ENCODE assay signal across 8 cellular contexts in genomic region chr4:87375719-87376291, GRCh38. TPM values are rescaled to one million over a fixed set of nuclear protein-coding genes. Genes with fewer than 3 reads are reported as not detected.
DNase-seq lines count a peak whose midpoint lies in the region; ATAC-seq, FAIRE-seq and TF ChIP-seq lines count a peak whose summit lies in the region.

No MANE protein-coding gene starts in this region.

- no peak for TF ChIP-seq EP300 in esophagus muscularis mucosa (IDR thresholded peaks at IDR 0.05)

- no peaks in the 10 kb centered on the region for H3K27me3 ChIP-seq in esophagus muscularis mucosa
- H3K27me3 ChIP-seq in naive thymus-derived CD4-positive, alpha-beta T cell (ENCODE audit: control insufficient read depth in 2 of 2, insufficient read depth in 2 of 2, low read length in 2 of 2), result no peaks in the 10 kb centered on the region

- POLR2A ChIA-PET in naive thymus-derived CD4-positive, alpha-beta T cell (lab: Charles Lee), result interaction anchor here (0.6 to 1.3 kb wide), 3 partner anchors 11 to 46 kb away, joined by 3 to 5 read pairs (median 3); partner anchors contain the start of genes HSD17B11 and NUDT9

- no peak overlapping the region for H3K4me3 Mint-ChIP-seq in naive thymus-derived CD4-positive, alpha-beta T cell

- intact Hi-C loops in esophagus muscularis mucosa (cut with DNase I), result loop anchor here (2.0 to 10.0 kb wide), 2 partner anchors 91 to 469 kb away; no protein-coding TSS in a partner anchor
- intact Hi-C loops in naive thymus-derived CD4-positive, alpha-beta T cell (cut with micrococcal nuclease), result loop anchor here (1.0 to 10.0 kb wide), 6 partner anchors 15 to 837 kb away; partner anchors contain the start of genes HSD17B11 (in 1 of the 2) and NUDT9 (in 1 of the 2)

- DNase-seq in NCI-H1092 treated with DMSO at 0.1 percent for 48 hours (lab: John Stamatoyannopoulos, UW) (peak; percentile 36), NCI-H1092 (lab: John Stamatoyannopoulos, UW) (no peak), RCC 7860 (ENCODE audit: low spot score) (peak; percentile 37), esophagus muscularis mucosa (ENCODE audit: extremely low spot score) (no peak), NCI-H524 treated with DMSO at 0.1 percent for 48 hours (lab: John Stamatoyannopoulos, UW) (no peak)
- peak in 4 of 9 donors; percentile 18 to 36 (median 24) for DNase-seq in naive thymus-derived CD4-positive, alpha-beta T cell
- DNase-seq in stimulated activated naive CD8-positive, alpha-beta T cell treated with anti-CD3 and anti-CD28 coated beads, Interleukin-15, Interleukin-2, amounts not matched to agents 100 U/mL and 50 U/mL, for 24 hours, result no peak

- peaks cover 0 to 9% (median 0%) of the 10 kb centered on the region in 7 donors for H3K4me1 Mint-ChIP-seq in naive thymus-derived CD4-positive, alpha-beta T cell

- peak overlapping the region in 2 of 4 donors; percentile 26 to 47 for H3K27ac ChIP-seq in esophagus muscularis mucosa (replicated peaks in 1 of 4)
- no peak overlapping the region for H3K27ac ChIP-seq in naive thymus-derived CD4-positive, alpha-beta T cell (ENCODE audit: low read depth, low read length)

- WGBS in esophagus muscularis mucosa, result 38% methylated on average over 4 of the region's 4 CpGs

- peaks cover 0 to 15% (median 8%) of the 10 kb centered on the region in 4 donors for H3K4me1 ChIP-seq in esophagus muscularis mucosa
- no peaks in the 10 kb centered on the region for H3K4me1 ChIP-seq in naive thymus-derived CD4-positive, alpha-beta T cell (ENCODE audit: control insufficient read depth in 2 of 2, insufficient read depth in 2 of 2, low read length in 2 of 2)

- peaks cover 0 to 2% (median 0%) of the 10 kb centered on the region in 11 donors for H3K9me3 Mint-ChIP-seq in naive thymus-derived CD4-positive, alpha-beta T cell

- no peaks in the 10 kb centered on the region for H3K9me3 ChIP-seq in esophagus muscularis mucosa
- no peaks in the 10 kb centered on the region for H3K9me3 ChIP-seq in naive thymus-derived CD4-positive, alpha-beta T cell (ENCODE audit: control insufficient read depth in 2 of 3, low read length in 3 of 3)

- peak; percentile 71 for ATAC-seq in HG02588 (IDR thresholded peaks at IDR 0.05; ENCODE audit: unreplicated experiment)
- peak; percentile 62 for ATAC-seq in naive thymus-derived CD4-positive, alpha-beta T cell
- ATAC-seq in stimulated activated naive CD8-positive, alpha-beta T cell treated with anti-CD3 and anti-CD28 coated beads, Interleukin-15, Interleukin-2, amounts not matched to agents 100 U/mL and 50 U/mL, for 24 hours, result no peak

- H3K4me3 ChIP-seq in esophagus muscularis mucosa, result no peak overlapping the region
- H3K4me3 ChIP-seq in naive thymus-derived CD4-positive, alpha-beta T cell (ENCODE audit: low read length), result no peak overlapping the region

- CTCF ChIA-PET in naive thymus-derived CD4-positive, alpha-beta T cell (lab: Charles Lee), result interaction anchor here (0.6 to 6.1 kb wide), 16 partner anchors 12 to 636 kb away, joined by 3 to 63 read pairs (median 4); partner anchors contain the start of gene HSD17B11

- peak; percentile 55 for FAIRE-seq in RCC 7860 (lab: Jason Lieb, UNC)

- no peak overlapping the region for H3K27ac Mint-ChIP-seq in naive thymus-derived CD4-positive, alpha-beta T cell

- peak; percentile 56 to 82 (median 67) for TF ChIP-seq CTCF in esophagus muscularis mucosa (IDR thresholded peaks at IDR 0.05)

- H3K36me3 ChIP-seq in esophagus muscularis mucosa, result peaks cover 10 to 59% (median 38%) of the 10 kb centered on the region in 4 donors
- H3K36me3 ChIP-seq in naive thymus-derived CD4-positive, alpha-beta T cell (ENCODE audit: control insufficient read depth in 2 of 3, insufficient read depth in 3 of 3, low read length in 3 of 3), result peaks cover 10 to 31% (median 11%) of the 10 kb centered on the region in 3 experiments

- peaks cover 0 to 21% (median 7%) of the 10 kb centered on the region in 5 donors for H3K36me3 Mint-ChIP-seq in naive thymus-derived CD4-positive, alpha-beta T cell

- H3K27me3 Mint-ChIP-seq in naive thymus-derived CD4-positive, alpha-beta T cell, result no peaks in the 10 kb centered on the region

- TF ChIP-seq POLR2A in esophagus muscularis mucosa (IDR thresholded peaks at IDR 0.05; ENCODE audit: low read depth), result no peak

RNA-seq across cellular contexts. Expression of gene HSD17B11, which starts 15.2 kb away (rescaled TPM):
- 10 to 100 TPM; 35.7 to 68.9 (median 52.6) TPM for total RNA-seq in esophagus muscularis mucosa
- total RNA-seq in naive thymus-derived CD4-positive, alpha-beta T cell, result 10 to 100 TPM; 34.3 to 74.4 (median 61.0) TPM
- 10 to 100 TPM; 75.0 to 76.2 TPM for polyA plus RNA-seq in naive thymus-derived CD4-positive, alpha-beta T cell

RNA-seq across cellular contexts. Expression of gene NUDT9, which starts 46.6 kb away (rescaled TPM):
- total RNA-seq in esophagus muscularis mucosa, result 10 to 100 TPM; 15.1 to 26.6 (median 21.3) TPM
- total RNA-seq in naive thymus-derived CD4-positive, alpha-beta T cell, result 10 to 100 TPM in 4 of 5 experiments, 1 to 10 TPM in 1; 9.7 to 18.1 (median 10.5) TPM
- polyA plus RNA-seq in naive thymus-derived CD4-positive, alpha-beta T cell, result 10 to 100 TPM; 21.1 to 22.8 TPM

RNA-seq across cellular contexts. Expression of gene HSD17B13, which starts 53.1 kb away (rescaled TPM):
- total RNA-seq in esophagus muscularis mucosa, result under 1 TPM; 0.45 to 0.83 (median 0.65) TPM
- total RNA-seq in naive thymus-derived CD4-positive, alpha-beta T cell, result under 1 TPM; 0.19 to 0.89 (median 0.37) TPM
- under 1 TPM in 1 of 2 donors, not detected in 1; 0.09 TPM for polyA plus RNA-seq in naive thymus-derived CD4-positive, alpha-beta T cell

Comparison
In these comparisons a context has a peak if more than half of its experiments do, and no peak if none do; other contexts are left out.
1. DNase-seq: peak in NCI-H1092 treated with DMSO at 0.1 percent for 48 hours (single experiment) and RCC 7860 (single experiment); none in NCI-H1092 (single experiment), esophagus muscularis mucosa (single experiment), NCI-H524 treated with DMSO at 0.1 percent for 48 hours (single experiment) and stimulated activated naive CD8-positive, alpha-beta T cell treated with anti-CD3 and anti-CD28 coated beads, Interleukin-15, Interleukin-2, amounts not matched to agents 100 U/mL and 50 U/mL, for 24 hours (single experiment).